Comparison of ENCODE assay signal across 1 cellular context in the genomic region with DNA sequence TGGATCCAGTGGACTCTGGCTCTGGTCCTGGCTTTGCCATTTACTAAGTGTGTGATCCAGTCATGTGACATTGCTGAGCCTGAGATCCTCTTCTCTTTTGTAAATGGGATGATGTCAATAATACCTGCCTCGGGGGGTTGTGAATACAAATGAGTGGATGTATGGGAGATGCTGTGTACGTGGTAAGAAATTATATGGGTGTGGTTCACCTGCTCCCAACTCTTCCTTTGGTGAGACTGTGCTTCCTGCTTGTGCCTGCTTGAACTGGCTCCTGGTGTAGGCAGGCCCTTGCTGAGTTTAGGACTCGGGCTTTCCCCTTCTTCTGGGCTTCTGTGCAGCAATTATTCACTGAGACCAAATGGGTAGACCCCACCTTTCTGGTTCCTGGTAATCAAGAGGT.
TF ChIP-seq lines count a peak whose summit lies in the region.

No MANE protein-coding gene starts in this region.

TF ChIP-seq in IMR-90, 13 proteins besides CTCF, POLR2A, EP300 and RAD21:
- TF ChIP-seq MAFK (IDR thresholded peaks at IDR 0.05; ENCODE audit: low read depth, low read length) (no peak), CHD1 (IDR thresholded peaks at IDR 0.05; ENCODE audit: low read depth, low read length) (no peak), MAZ (IDR thresholded peaks at IDR 0.05; ENCODE audit: borderline replicate concordance, low read depth, low read length) (no peak), FOS (IDR thresholded peaks at IDR 0.05; ENCODE audit: low read depth, low read length) (no peak), RFX5 (IDR thresholded peaks at IDR 0.05; ENCODE audit: low read depth, low read length) (no peak), NFE2L2 (IDR thresholded peaks at IDR 0.05; ENCODE audit: low read depth, low read length) (no peak), CEBPB (IDR thresholded peaks at IDR 0.05; ENCODE audit: low read depth, low read length) (no peak), MXI1 (IDR thresholded peaks at IDR 0.05; ENCODE audit: borderline replicate concordance, low read depth, low read length) (no peak), BHLHE40 (IDR thresholded peaks at IDR 0.05; ENCODE audit: low read depth, low read length) (no peak)
- TF ChIP-seq, protein P1, sequence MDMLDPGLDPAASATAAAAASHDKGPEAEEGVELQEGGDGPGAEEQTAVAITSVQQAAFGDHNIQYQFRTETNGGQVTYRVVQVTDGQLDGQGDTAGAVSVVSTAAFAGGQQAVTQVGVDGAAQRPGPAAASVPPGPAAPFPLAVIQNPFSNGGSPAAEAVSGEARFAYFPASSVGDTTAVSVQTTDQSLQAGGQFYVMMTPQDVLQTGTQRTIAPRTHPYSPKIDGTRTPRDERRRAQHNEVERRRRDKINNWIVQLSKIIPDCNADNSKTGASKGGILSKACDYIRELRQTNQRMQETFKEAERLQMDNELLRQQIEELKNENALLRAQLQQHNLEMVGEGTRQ (IDR thresholded peaks at IDR 0.05; ENCODE audit: low read depth, low read length): no peak
- TF ChIP-seq, protein P2, sequence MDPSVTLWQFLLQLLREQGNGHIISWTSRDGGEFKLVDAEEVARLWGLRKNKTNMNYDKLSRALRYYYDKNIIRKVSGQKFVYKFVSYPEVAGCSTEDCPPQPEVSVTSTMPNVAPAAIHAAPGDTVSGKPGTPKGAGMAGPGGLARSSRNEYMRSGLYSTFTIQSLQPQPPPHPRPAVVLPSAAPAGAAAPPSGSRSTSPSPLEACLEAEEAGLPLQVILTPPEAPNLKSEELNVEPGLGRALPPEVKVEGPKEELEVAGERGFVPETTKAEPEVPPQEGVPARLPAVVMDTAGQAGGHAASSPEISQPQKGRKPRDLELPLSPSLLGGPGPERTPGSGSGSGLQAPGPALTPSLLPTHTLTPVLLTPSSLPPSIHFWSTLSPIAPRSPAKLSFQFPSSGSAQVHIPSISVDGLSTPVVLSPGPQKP (IDR thresholded peaks at IDR 0.05; ENCODE audit: borderline replicate concordance, low read depth, low read length): no peak
